Comparison of ENCODE assay signal across 8 cellular contexts in genomic region chr9:73200694-73201432, GRCh38.
DNase-seq lines count a peak whose midpoint lies in the region; ATAC-seq and TF ChIP-seq lines count a peak whose summit lies in the region.

No MANE protein-coding gene starts in this region.

- ATAC-seq in HG02973 (IDR thresholded peaks at IDR 0.05; ENCODE audit: unreplicated experiment) (no peak), GM21390 (IDR thresholded peaks at IDR 0.05; ENCODE audit: unreplicated experiment) (no peak)

- TF ChIP-seq POLR2A in NB4 (IDR thresholded peaks at IDR 0.05; ENCODE audit: extremely low read depth, insufficient read length): no peak

- no peaks in the 10 kb centered on the region for H3K36me3 ChIP-seq in WERI-Rb-1

- no peaks in the 10 kb centered on the region for H3K9me3 ChIP-seq in WERI-Rb-1 (ENCODE audit: severe bottlenecking)

- POLR2A ChIA-PET in AG04449 (lab: Yijun Ruan, JAX): no interaction called here

- TF ChIP-seq CTCF in AG04449 (IDR thresholded peaks at IDR 0.05; ENCODE audit: insufficient read depth, low read length, missing control alignments): peak; percentile 12
- TF ChIP-seq CTCF in GM13977 (IDR thresholded peaks at IDR 0.05; ENCODE audit: extremely low read depth, insufficient read depth, missing control alignments): peak; percentile 48
- no peak for TF ChIP-seq CTCF in NB4 (IDR thresholded peaks at IDR 0.05; ENCODE audit: low read depth, low read length)
- no peak for TF ChIP-seq CTCF in WERI-Rb-1 (IDR thresholded peaks at IDR 0.05; ENCODE audit: low read depth, low read length)

- DNase-seq in AG04449 (ENCODE audit: low read depth, low spot score): no peak
- DNase-seq in GM13977 (ENCODE audit: low spot score): peak; percentile 15
- DNase-seq in NB4 (ENCODE audit: low read depth): peak; percentile 27
- peak; percentile 74 for DNase-seq in WERI-Rb-1
- DNase-seq in inferior parietal cortex (ENCODE audit: extremely low spot score): peak; percentile 83
- no peak for DNase-seq in SHP77 treated with DMSO at 0.1 percent for 48 hours (lab: John Stamatoyannopoulos, UW)

- CTCF ChIA-PET in AG04449 (lab: Yijun Ruan, JAX): interaction anchor here (0.6 to 5.5 kb wide), 26 partner anchors 11 to 1549 kb away, joined by 3 to 50 read pairs (median 4); no protein-coding TSS in a partner anchor

- peak overlapping the region; percentile 91 for H3K27ac ChIP-seq in WERI-Rb-1

- no peak overlapping the region for H3K4me3 ChIP-seq in AG04449 (ENCODE audit: low read depth, low read length)
- H3K4me3 ChIP-seq in NB4 (ENCODE audit: low read depth, low read length): no peak overlapping the region
- peak overlapping the region; percentile 44 for H3K4me3 ChIP-seq in WERI-Rb-1 (ENCODE audit: low read depth, low read length)

- in situ Hi-C loops in GM13977 (cut with MboI; ENCODE audit: low pct_unique_long_range_greater_than_20kb, low sequenced_read_pairs, unreplicated experiment): no loop called here

- H3K27me3 ChIP-seq in WERI-Rb-1 (ENCODE audit: insufficient read depth, low read depth, severe bottlenecking): no peaks in the 10 kb centered on the region

Comparison
In these comparisons a context has a peak if more than half of its experiments do, and no peak if none do; other contexts are left out.
1. DNase-seq: peak in GM13977 (single experiment), NB4 (single experiment), WERI-Rb-1 (single experiment) and inferior parietal cortex (single experiment); none in AG04449 (single experiment) and SHP77 treated with DMSO at 0.1 percent for 48 hours (single experiment).
2. CTCF ChIP-seq: peak in AG04449 (single experiment) and GM13977 (single experiment); none in NB4 (single experiment) and WERI-Rb-1 (single experiment).